In genomic region chr10:103612462-103613365, GRCh38 we compare ENCODE assay signal across 2 cellular contexts.
TF ChIP-seq lines count a peak whose summit lies in the region.

No MANE protein-coding gene starts in this region.

TF ChIP-seq in HEK293, 187 proteins besides CTCF, POLR2A, EP300 and RAD21 (continued from another document):
- TF ChIP-seq ZSCAN5A (tag by site-specific recombination; IDR thresholded peaks at IDR 0.05): no peak
- TF ChIP-seq ZNF776 (tag by site-specific recombination; IDR thresholded peaks at IDR 0.05; ENCODE audit: borderline replicate concordance): no peak
- TF ChIP-seq ZNF677 (tag by site-specific recombination; IDR thresholded peaks at IDR 0.05): no peak
- TF ChIP-seq ZIC2 (tag by site-specific recombination; IDR thresholded peaks at IDR 0.05): peak; percentile 49; the same call in 1 of the 2 replicates
- TF ChIP-seq BCL6B (tag by site-specific recombination; IDR thresholded peaks at IDR 0.05): no peak
- TF ChIP-seq SP3 (tag by site-specific recombination; IDR thresholded peaks at IDR 0.05): no peak
- TF ChIP-seq ZNF394 (tag by site-specific recombination; IDR thresholded peaks at IDR 0.05; ENCODE audit: borderline replicate concordance): peak; percentile 41; the same call in 1 of the 2 replicates
- no peak for TF ChIP-seq ZNF132 (tag by site-specific recombination; IDR thresholded peaks at IDR 0.05; ENCODE audit: borderline replicate concordance)
- TF ChIP-seq ZNF169 (tag by site-specific recombination; IDR thresholded peaks at IDR 0.05): no peak

TF ChIP-seq in K562, 482 proteins besides CTCF, POLR2A, EP300 and RAD21 (continued from another document and continues in another):
- TF ChIP-seq ZNF592 (IDR thresholded peaks at IDR 0.05): peak; percentile 80; the same call in 1 of the 2 replicates
- TF ChIP-seq JUNB (CRISPR knock-in tag; conservative IDR thresholded peaks at IDR 0.05): 0 out of 2 replicates have a peak, but pooled peaks have one; percentile 35
- no peak for TF ChIP-seq ZNF354B (CRISPR knock-in tag; IDR thresholded peaks at IDR 0.05)
- no peak for TF ChIP-seq NR2C2 (CRISPR knock-in tag; IDR thresholded peaks at IDR 0.05)
- peak; percentile 90 for TF ChIP-seq NR2C2 (tag; IDR thresholded peaks at IDR 0.05)
- TF ChIP-seq L3MBTL2 (IDR thresholded peaks at IDR 0.05): 0 out of 2 replicates have a peak, but pooled peaks have one; percentile 32
- TF ChIP-seq FOXM1 (IDR thresholded peaks at IDR 0.05; ENCODE audit: low read depth): no peak
- TF ChIP-seq FOXM1 (CRISPR knock-in tag; IDR thresholded peaks at IDR 0.05; ENCODE audit: low read depth): no peak
- TF ChIP-seq MITF (IDR thresholded peaks at IDR 0.05): peak; percentile 66; the same call in 1 of the 2 replicates
- peak; percentile 26; the same call in 1 of the 2 replicates for TF ChIP-seq VEZF1 (CRISPR knock-in tag; IDR thresholded peaks at IDR 0.05)
- 0 out of 2 replicates have a peak, but pooled peaks have one; percentile 33 for TF ChIP-seq ZBTB9 (CRISPR knock-in tag; IDR thresholded peaks at IDR 0.05)
- TF ChIP-seq TFAP4 (CRISPR knock-in tag; IDR thresholded peaks at IDR 0.05; ENCODE audit: borderline replicate concordance): peak; percentile 89
- peak; percentile 45; the same call in 1 of the 2 replicates for TF ChIP-seq CBFA2T3 (IDR thresholded peaks at IDR 0.05)
- TF ChIP-seq SLC30A9 (CRISPR knock-in tag; IDR thresholded peaks at IDR 0.05): no peak
- peak; percentile 73 for TF ChIP-seq BHLHE40 (IDR thresholded peaks at IDR 0.05; ENCODE audit: low read length)
- TF ChIP-seq GMEB1 (CRISPR knock-in tag; IDR thresholded peaks at IDR 0.05): peak; percentile 24; the same call in 1 of the 2 replicates
- 0 out of 2 replicates have a peak, but pooled peaks have one; percentile 12 for TF ChIP-seq PKNOX1 (IDR thresholded peaks at IDR 0.05)
- no peak for TF ChIP-seq EHMT2 (IDR thresholded peaks at IDR 0.05)
- TF ChIP-seq ZNF143 (CRISPR knock-in tag; IDR thresholded peaks at IDR 0.05): no peak
- TF ChIP-seq NFE2 (IDR thresholded peaks at IDR 0.05; ENCODE audit: low read depth): peak; percentile 17; the same call in 1 of the 2 replicates
- no peak for TF ChIP-seq ZNF699 (CRISPR knock-in tag; IDR thresholded peaks at IDR 0.05; ENCODE audit: insufficient replicate concordance)
- TF ChIP-seq TBL1XR1 (IDR thresholded peaks at IDR 0.05; ENCODE audit: low read length in 2 of 2): no peak
- no peak for TF ChIP-seq RBM39 (optimal IDR thresholded peaks at IDR 0.05; ENCODE audit: low read depth, low read length)
- peak; percentile 25 for TF ChIP-seq DACH1 (IDR thresholded peaks at IDR 0.05; ENCODE audit: partially characterized antibody)
- peak; percentile 73 for TF ChIP-seq ZNF175 (CRISPR knock-in tag; IDR thresholded peaks at IDR 0.05; ENCODE audit: low read depth)
- peak; percentile 50; the same call in 1 of the 2 replicates for TF ChIP-seq CXXC5 (CRISPR knock-in tag; IDR thresholded peaks at IDR 0.05)
- TF ChIP-seq RNF2 (IDR thresholded peaks at IDR 0.05): no peak
- no peak for TF ChIP-seq ILF3 (IDR thresholded peaks at IDR 0.05; ENCODE audit: borderline replicate concordance)
- no peak for TF ChIP-seq NCOA2 (IDR thresholded peaks at IDR 0.05; ENCODE audit: partially characterized antibody in 2 of 2)
- no peak for TF ChIP-seq GTF2A2 (tag; IDR thresholded peaks at IDR 0.05)
- TF ChIP-seq SMAD4 (CRISPR knock-in tag; conservative IDR thresholded peaks at IDR 0.05): 0 out of 2 replicates have a peak, but pooled peaks have one; percentile 37
- 0 out of 2 replicates have a peak, but pooled peaks have one; percentile 6 for TF ChIP-seq NCOR1 (IDR thresholded peaks at IDR 0.05)
- peak; percentile 54 for TF ChIP-seq NR2C1 (IDR thresholded peaks at IDR 0.05)
- TF ChIP-seq NR2C1 (tag; IDR thresholded peaks at IDR 0.05): peak; percentile 81
- TF ChIP-seq FOSL1 (tag; conservative IDR thresholded peaks at IDR 0.05): peak; percentile 82
- TF ChIP-seq MYNN (IDR thresholded peaks at IDR 0.05): no peak
- no peak for TF ChIP-seq MYNN (CRISPR knock-in tag; IDR thresholded peaks at IDR 0.05)
- 0 out of 2 replicates have a peak, but pooled peaks have one; percentile 12 for TF ChIP-seq SMAD3 (CRISPR knock-in tag; conservative IDR thresholded peaks at IDR 0.05)
- no peak for TF ChIP-seq ZNF609 (CRISPR knock-in tag; IDR thresholded peaks at IDR 0.05; ENCODE audit: borderline replicate concordance)
- TF ChIP-seq RBM14 (IDR thresholded peaks at IDR 0.05; ENCODE audit: borderline replicate concordance, insufficient read depth, low read depth, low read length): no peak
- TF ChIP-seq CREM (IDR thresholded peaks at IDR 0.05; ENCODE audit: low read depth): no peak
- 0 out of 2 replicates have a peak, but pooled peaks have one; percentile 31 for TF ChIP-seq SMARCA4 (IDR thresholded peaks at IDR 0.05)
- no peak for TF ChIP-seq GATA2 (CRISPR knock-in tag; IDR thresholded peaks at IDR 0.05)
- no peak for TF ChIP-seq ZNF384 (IDR thresholded peaks at IDR 0.05; ENCODE audit: low read depth, low read length)
- 0 out of 2 replicates have a peak, but pooled peaks have one; percentile 26 for TF ChIP-seq ETV1 (tag; conservative IDR thresholded peaks at IDR 0.05; ENCODE audit: low read depth)
- no peak for TF ChIP-seq TCF7L2 (IDR thresholded peaks at IDR 0.05; ENCODE audit: low read depth, low read length)
- TF ChIP-seq NR4A1 (CRISPR knock-in tag; IDR thresholded peaks at IDR 0.05): 0 out of 2 replicates have a peak, but pooled peaks have one; percentile 46
- peak; percentile 35; the same call in 1 of the 2 replicates for TF ChIP-seq NR4A1 (tag; IDR thresholded peaks at IDR 0.05)
- TF ChIP-seq EGR1 (conservative IDR thresholded peaks at IDR 0.05): peak; percentile 77
- TF ChIP-seq MEIS2 (IDR thresholded peaks at IDR 0.05; ENCODE audit: partially characterized antibody): peak; percentile 39
